ENCODE assay signal across 19 cellular contexts in the genomic region with DNA sequence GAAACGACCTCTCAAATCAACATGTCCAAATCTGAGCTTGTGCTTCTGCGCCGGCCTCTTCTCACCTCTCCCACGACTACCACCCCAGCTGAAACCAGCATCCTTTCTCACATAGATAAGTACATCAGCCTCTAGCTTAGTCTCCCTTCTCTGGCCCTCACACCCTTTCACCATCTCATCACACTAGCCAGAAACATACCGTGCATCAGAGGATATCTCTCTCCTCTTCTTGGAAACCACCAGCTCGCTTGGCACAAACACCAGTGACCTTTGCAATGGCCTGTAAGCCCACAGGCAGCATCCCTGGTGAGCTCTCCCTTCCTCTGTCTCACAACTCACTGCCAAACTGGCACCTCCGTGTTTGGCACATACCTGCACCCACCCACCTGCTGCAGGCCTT.
DNase-seq lines count a peak whose midpoint lies in the region; ATAC-seq and TF ChIP-seq lines count a peak whose summit lies in the region.
"Had no signal": no experiment of that assay in that cellular context is flagged by ENCODE, and none has a peak within 500 bp of the region (broad histone marks: within the 10 kb centered on the region; RNA-seq: fewer than 3 reads in every experiment).

No MANE protein-coding gene starts in this region.

- no peaks in the 10 kb centered on the region for H3K9me3 Mint-ChIP-seq in neural progenitor cell
- H3K9me3 Mint-ChIP-seq: CD4-positive, alpha-beta T cell; CD8-positive, alpha-beta T cell had no signal

- no peak for TF ChIP-seq CTCF in heart left ventricle (IDR thresholded peaks at IDR 0.05)
- no peak for TF ChIP-seq CTCF in neural progenitor cell (IDR thresholded peaks at IDR 0.05)

- H3K79me2 ChIP-seq in neural progenitor cell (ENCODE audit: low read depth): no peaks in the 10 kb centered on the region

- H3K27ac Mint-ChIP-seq in neural progenitor cell: peak overlapping the region; percentile 5
- H3K27ac Mint-ChIP-seq: B cell; CD4-positive, alpha-beta T cell; CD8-positive, alpha-beta T cell had no signal

- H3K27me3 ChIP-seq in heart left ventricle (no peaks in the 10 kb centered on the region), neural progenitor cell (no peaks in the 10 kb centered on the region)
- H3K27me3 ChIP-seq: BLaER1 treated with 17β-estradiol and CSF1 and Interleukin-3, amounts not matched to agents 10 nM and 100 nM had no signal

- H3K27me3 Mint-ChIP-seq in neural progenitor cell (ENCODE audit: insufficient read depth, low read depth): peaks cover 3% of the 10 kb centered on the region

- no peak overlapping the region for H2AFZ ChIP-seq in neural progenitor cell (replicated peaks)

- H3F3A ChIP-seq in neural progenitor cell (ENCODE audit: low read depth): no peaks in the 10 kb centered on the region

- no peak overlapping the region for H3K9ac ChIP-seq in neural progenitor cell
- H3K9ac ChIP-seq: BLaER1 treated with 17β-estradiol and CSF1 and Interleukin-3, amounts not matched to agents 10 nM and 100 nM had no signal

- H3K4me1 Mint-ChIP-seq in neural progenitor cell: no peaks in the 10 kb centered on the region
- H3K4me1 Mint-ChIP-seq: B cell had no signal

- ATAC-seq in heart left ventricle (peak; percentile 20 to 56 (median 38)), Right ventricle myocardium inferior (no peak), left ventricle myocardium superior (peak; percentile 74), left cardiac atrium (no peak), HG03378 (IDR thresholded peaks at IDR 0.05; ENCODE audit: unreplicated experiment) (no peak)
- ATAC-seq: A549; CD8-positive, alpha-beta T cell had no signal

- H4K20me1 ChIP-seq in neural progenitor cell (ENCODE audit: low read depth): no peaks in the 10 kb centered on the region
- H4K20me1 ChIP-seq: BLaER1 treated with 17β-estradiol and CSF1 and Interleukin-3, amounts not matched to agents 10 nM and 100 nM had no signal

- no peak overlapping the region for H3K4me2 ChIP-seq in neural progenitor cell
- H3K4me2 ChIP-seq: A549; BLaER1 treated with 17β-estradiol and CSF1 and Interleukin-3, amounts not matched to agents 10 nM and 100 nM had no signal

- H3K4me3 Mint-ChIP-seq in neural progenitor cell: no peak overlapping the region
- H3K4me3 Mint-ChIP-seq: B cell; CD4-positive, alpha-beta T cell; CD8-positive, alpha-beta T cell had no signal

- no peak for TF ChIP-seq POLR2A in heart left ventricle (IDR thresholded peaks at IDR 0.05)

- H3K9me3 ChIP-seq in heart left ventricle (no peaks in the 10 kb centered on the region), neural progenitor cell (ENCODE audit: low read depth) (no peaks in the 10 kb centered on the region)
- H3K9me3 ChIP-seq: A549; BLaER1 treated with 17β-estradiol and CSF1 and Interleukin-3, amounts not matched to agents 10 nM and 100 nM; Caco-2 had no signal

- H3K27ac ChIP-seq in heart left ventricle (no peak overlapping the region), neural progenitor cell (no peak overlapping the region)
- H3K27ac ChIP-seq: 22Rv1; A549; BLaER1 treated with 17β-estradiol and CSF1 and Interleukin-3, amounts not matched to agents 10 nM and 100 nM; C4-2B had no signal

- H3K4me1 ChIP-seq in heart left ventricle (peaks cover 0 to 5% (median 0%) of the 10 kb centered on the region in 12 donors), neural progenitor cell (peaks cover 10% of the 10 kb centered on the region)
- H3K4me1 ChIP-seq: A549; BLaER1 treated with 17β-estradiol and CSF1 and Interleukin-3, amounts not matched to agents 10 nM and 100 nM; Caco-2 had no signal

- H3K36me3 ChIP-seq in heart left ventricle (no peaks in the 10 kb centered on the region), neural progenitor cell (no peaks in the 10 kb centered on the region)

- DNase-seq in heart left ventricle (peak in 3 of 5 donors; percentile 12 to 32 (median 19)), Right ventricle myocardium inferior (ENCODE audit: missing footprints) (no peak), left ventricle myocardium superior (no peak), left cardiac atrium (no peak), neural progenitor cell (ENCODE audit: low spot score) (no peak)
- no peak for DNase-seq in effector CD8-positive, alpha-beta T cell (lab: John Stamatoyannopoulos, UW)
- DNase-seq: AML-193; Caco-2; Calu3; CD4-positive, alpha-beta T cell; CD8-positive, alpha-beta T cell; DMS79 treated with DMSO at 0.1 percent for 48 hours; GF-D8 had no signal

- intact Hi-C loops in heart left ventricle (cut with DNase I): no loop called here
- intact Hi-C loops in Right ventricle myocardium inferior (cut with DNase I): no loop called here
- intact Hi-C loops in left ventricle myocardium superior (cut with micrococcal nuclease): no loop called here
- intact Hi-C loops in left cardiac atrium (cut with DNase I): no loop called here

- 46 to 52% (median 49%) methylated on average over 7 of the region's 7 CpGs for WGBS in heart left ventricle, 4 donors

- no peaks in the 10 kb centered on the region for H3K36me3 Mint-ChIP-seq in neural progenitor cell
- H3K36me3 Mint-ChIP-seq: CD8-positive, alpha-beta T cell had no signal

- no peak overlapping the region for H3K4me3 ChIP-seq in heart left ventricle
- H3K4me3 ChIP-seq in neural progenitor cell: no peak overlapping the region
- H3K4me3 ChIP-seq: A549; BLaER1 treated with 17β-estradiol and CSF1 and Interleukin-3, amounts not matched to agents 10 nM and 100 nM had no signal

Comparison
In these comparisons a context has a peak if more than half of its experiments do, and no peak if none do; other contexts are left out.
1. ATAC-seq: peak in heart left ventricle (4 of 4) and left ventricle myocardium superior (single experiment); none in Right ventricle myocardium inferior (single experiment), left cardiac atrium (0 of 2) and HG03378 (single experiment).
2. DNase-seq: peak in heart left ventricle (3 of 5); none in Right ventricle myocardium inferior (single experiment), left ventricle myocardium superior (single experiment), left cardiac atrium (single experiment), neural progenitor cell (single experiment) and effector CD8-positive, alpha-beta T cell (single experiment).